ENCODE assay signal across 13 cellular contexts in genomic region chr1:7585216-7585907, GRCh38.
"Had no signal": no experiment of that assay in that cellular context is flagged by ENCODE, and none has a peak within 500 bp of the region (broad histone marks: within the 10 kb centered on the region; RNA-seq: fewer than 3 reads in every experiment).

No MANE protein-coding gene starts in this region.

- DNase-seq: activated CD4-positive, alpha-beta T cell treated with anti-CD3 and anti-CD28 coated beads, Interleukin-2, amount 10 ng/mL, durations not matched to agents 24 days and 14 days; cerebellar nuclear complex; dermis blood vessel endothelial cell; T-cell; T1000; WERI-Rb-1 had no signal

- H3K27ac Mint-ChIP-seq: activated CD4-positive, alpha-beta T cell treated with anti-CD3 and anti-CD28 coated beads, Interleukin-2, amount 10 ng/mL, durations not matched to agents 24 days and 14 days; activated T-helper 17 cell treated with anti-CD3 and anti-CD28 coated beads, Interleukin-2, amount 50 U/mL, for 72 hours; stimulated activated effector memory CD8-positive, alpha-beta T cell treated with anti-CD3 and anti-CD28 coated beads, Interleukin-12 subunit alpha, Interleukin-12 subunit beta, amount 100 ng/mL, for 72 hours; T-cell; type B pancreatic cell had no signal

- ATAC-seq: activated naive CD4-positive, alpha-beta T cell treated with anti-CD3 and anti-CD28 coated beads, Interleukin-2, amount 50 U/mL, for 72 hours; activated T-helper 17 cell treated with anti-CD3 and anti-CD28 coated beads, Interleukin-2, amount 50 U/mL, for 72 hours; esophagus mucosa; stimulated activated effector memory CD8-positive, alpha-beta T cell treated with anti-CD3 and anti-CD28 coated beads, Interleukin-12 subunit alpha, Interleukin-12 subunit beta, amount 100 ng/mL, for 72 hours; T-cell had no signal

- H3K4me3 Mint-ChIP-seq: activated CD4-positive, alpha-beta T cell treated with anti-CD3 and anti-CD28 coated beads, Interleukin-2, amount 10 ng/mL, durations not matched to agents 24 days and 14 days; activated T-helper 17 cell treated with anti-CD3 and anti-CD28 coated beads, Interleukin-2, amount 50 U/mL, for 72 hours; stimulated activated effector memory CD8-positive, alpha-beta T cell treated with anti-CD3 and anti-CD28 coated beads, Interleukin-12 subunit alpha, Interleukin-12 subunit beta, amount 100 ng/mL, for 72 hours; T-cell; type B pancreatic cell had no signal

- H3K4me2 ChIP-seq: smooth muscle cell had no signal

- H3K36me3 Mint-ChIP-seq: activated naive CD4-positive, alpha-beta T cell treated with anti-CD3 and anti-CD28 coated beads, Interleukin-2, amount 50 U/mL, for 72 hours; stimulated activated effector memory CD8-positive, alpha-beta T cell treated with anti-CD3 and anti-CD28 coated beads, Interleukin-12 subunit alpha, Interleukin-12 subunit beta, amount 100 ng/mL, for 72 hours; T-cell; type B pancreatic cell had no signal

- H3K27ac ChIP-seq: SK-N-MC, WERI-Rb-1 had no signal

- H3K27me3 Mint-ChIP-seq: activated CD4-positive, alpha-beta T cell treated with anti-CD3 and anti-CD28 coated beads, Interleukin-2, amount 10 ng/mL, durations not matched to agents 24 days and 14 days; type B pancreatic cell had no signal

- H3K9me3 Mint-ChIP-seq: activated CD4-positive, alpha-beta T cell treated with anti-CD3 and anti-CD28 coated beads, Interleukin-2, amount 10 ng/mL, durations not matched to agents 24 days and 14 days; activated naive CD4-positive, alpha-beta T cell treated with anti-CD3 and anti-CD28 coated beads, Interleukin-2, amount 50 U/mL, for 72 hours; activated T-helper 17 cell treated with anti-CD3 and anti-CD28 coated beads, Interleukin-2, amount 50 U/mL, for 72 hours; stimulated activated effector memory CD8-positive, alpha-beta T cell treated with anti-CD3 and anti-CD28 coated beads, Interleukin-12 subunit alpha, Interleukin-12 subunit beta, amount 100 ng/mL, for 72 hours; T-cell; type B pancreatic cell had no signal

- H3K4me3 ChIP-seq: SK-N-MC, smooth muscle cell had no signal

- H3K36me3 ChIP-seq: WERI-Rb-1 had no signal

- H3K4me1 Mint-ChIP-seq: activated CD4-positive, alpha-beta T cell treated with anti-CD3 and anti-CD28 coated beads, Interleukin-2, amount 10 ng/mL, durations not matched to agents 24 days and 14 days; activated T-helper 17 cell treated with anti-CD3 and anti-CD28 coated beads, Interleukin-2, amount 50 U/mL, for 72 hours; stimulated activated effector memory CD8-positive, alpha-beta T cell treated with anti-CD3 and anti-CD28 coated beads, Interleukin-12 subunit alpha, Interleukin-12 subunit beta, amount 100 ng/mL, for 72 hours; T-cell had no signal
